ENCODE assay signal across 13 cellular contexts in the genomic region with DNA sequence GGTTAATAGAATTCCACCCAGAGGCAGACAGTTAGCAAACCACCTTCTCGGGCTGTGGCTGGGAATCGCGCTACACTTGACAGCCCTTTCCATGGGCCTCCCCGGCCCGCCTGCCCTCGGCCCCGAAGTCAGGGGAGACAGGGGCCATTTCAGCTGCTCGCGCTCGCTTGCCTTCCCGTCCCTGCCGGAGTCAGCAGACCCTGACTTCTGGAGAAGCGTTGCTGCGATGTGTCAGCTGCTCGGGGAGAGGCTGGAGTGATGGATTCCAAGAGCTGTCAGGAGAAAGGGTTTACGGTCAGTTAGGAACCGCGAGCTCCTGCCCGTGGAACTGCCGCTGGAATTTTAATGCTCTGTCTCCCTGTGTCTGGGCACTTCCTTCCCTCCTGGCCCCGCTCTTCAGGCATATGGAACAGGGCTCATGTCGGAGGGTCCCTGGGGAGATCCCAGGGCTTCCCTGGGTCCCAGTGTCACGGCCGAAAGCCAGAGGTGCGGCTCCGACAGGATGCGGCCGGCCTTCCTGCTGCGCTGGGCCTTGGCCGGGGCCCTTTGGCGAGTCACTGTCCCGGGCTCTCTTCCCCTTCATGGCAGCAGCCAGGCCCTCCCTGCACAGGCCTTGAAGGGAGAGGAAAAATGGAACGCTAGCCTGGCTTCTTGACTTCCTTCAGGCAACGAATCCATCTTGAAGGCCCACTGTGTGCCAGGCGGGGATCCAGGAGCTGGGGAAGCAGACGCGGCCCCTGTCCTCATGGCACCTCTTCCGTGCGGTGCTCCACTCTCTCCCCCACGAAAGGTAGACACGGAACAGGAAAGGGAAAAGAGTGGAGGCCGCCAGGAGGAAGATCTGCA. TPM values are rescaled to one million over a fixed set of nuclear protein-coding genes. Genes with fewer than 3 reads are reported as not detected.
DNase-seq lines count a peak whose midpoint lies in the region; ATAC-seq and TF ChIP-seq lines count a peak whose summit lies in the region.
"Had no signal": no experiment of that assay in that cellular context is flagged by ENCODE, and none has a peak within 500 bp of the region (broad histone marks: within the 10 kb centered on the region; RNA-seq: fewer than 3 reads in every experiment).

No MANE protein-coding gene starts in this region.

- H3K9me2 ChIP-seq in neural cell (ENCODE audit: insufficient read depth, low read length): no peaks in the 10 kb centered on the region

- peak overlapping the region; percentile 44 for H3K27ac ChIP-seq in neural cell (ENCODE audit: low read length)
- H3K27ac ChIP-seq in upper lobe of right lung: peak overlapping the region; percentile 80
- H3K27ac ChIP-seq: 22Rv1, body of pancreas had no signal

- H3K9me3 ChIP-seq in neural cell (ENCODE audit: low read length): no peaks in the 10 kb centered on the region
- no peaks in the 10 kb centered on the region for H3K9me3 ChIP-seq in upper lobe of right lung
- H3K9me3 ChIP-seq: body of pancreas had no signal

- no peaks in the 10 kb centered on the region for H3K27me3 ChIP-seq in neural cell (ENCODE audit: insufficient read depth, low read depth, low read length)
- peaks cover 3% of the 10 kb centered on the region for H3K27me3 ChIP-seq in upper lobe of right lung
- H3K27me3 ChIP-seq: body of pancreas had no signal

- H3K36me3 ChIP-seq in neural cell (ENCODE audit: insufficient read depth, low read length) (no peaks in the 10 kb centered on the region), upper lobe of right lung (no peaks in the 10 kb centered on the region)

- DNase-seq in NCI-H1417 (lab: John Stamatoyannopoulos, UW) (peak in 2 of 3 experiments; percentile 10 to 45), NCI-H1417 treated with DMSO at 0.1 percent for 48 hours (lab: John Stamatoyannopoulos, UW) (no peak), Right ventricle myocardium inferior (ENCODE audit: missing footprints) (no peak), upper lobe of right lung (no peak), SIG-M5 treated with dmso at 0.1 percent for 504 hours (lab: John Stamatoyannopoulos, UW; ENCODE audit: unreplicated experiment) (no peak)
- DNase-seq: activated CD4-positive, alpha-beta T cell treated with anti-CD3 and anti-CD28 coated beads for 48 hours; NCI-H2107; T-helper 2 cell had no signal

- no peak for TF ChIP-seq RAD21 in neural cell (conservative IDR thresholded peaks at IDR 0.05)

- no peak for TF ChIP-seq CTCF in neural cell (IDR thresholded peaks at IDR 0.05; ENCODE audit: poor library complexity, severe bottlenecking)
- TF ChIP-seq CTCF in upper lobe of right lung (IDR thresholded peaks at IDR 0.05): no peak

- no peaks in the 10 kb centered on the region for H3K4me1 ChIP-seq in upper lobe of right lung

- H4K20me1 ChIP-seq in neural cell (ENCODE audit: insufficient read depth): no peaks in the 10 kb centered on the region

- H3K4me3 ChIP-seq in neural cell (ENCODE audit: low read length): no peak overlapping the region
- no peak overlapping the region for H3K4me3 ChIP-seq in upper lobe of right lung
- H3K4me3 ChIP-seq: body of pancreas had no signal

- peak; percentile 28 for TF ChIP-seq EP300 in neural cell (conservative IDR thresholded peaks at IDR 0.05; ENCODE audit: poor library complexity, severe bottlenecking)

- H2AFZ ChIP-seq in neural cell (ENCODE audit: low read depth, low read length): peak overlapping the region; percentile 21

- H3K9ac ChIP-seq in neural cell (ENCODE audit: low read length): peak overlapping the region; percentile 34

- H3K79me2 ChIP-seq in neural cell (replicated peaks; ENCODE audit: insufficient read depth, low read length): no peaks in the 10 kb centered on the region

- H3K4me2 ChIP-seq in neural cell (ENCODE audit: low read length): no peak overlapping the region

- intact Hi-C loops in Right ventricle myocardium inferior (cut with DNase I): no loop called here
- intact Hi-C loops in upper lobe of right lung (cut with DNase I): no loop called here

- no peaks in the 10 kb centered on the region for H3F3A ChIP-seq in neural cell (ENCODE audit: insufficient read depth, low read length, poor library complexity, severe bottlenecking)

- ATAC-seq in Right ventricle myocardium inferior: peak; percentile 45
- peak; percentile 21 for ATAC-seq in upper lobe of right lung
- no peak for ATAC-seq in HG03521 (IDR thresholded peaks at IDR 0.05; ENCODE audit: unreplicated experiment)
- ATAC-seq in HG03175 (IDR thresholded peaks at IDR 0.05; ENCODE audit: unreplicated experiment): no peak
- ATAC-seq: body of pancreas had no signal

TF ChIP-seq in neural cell, 6 proteins besides CTCF, POLR2A, EP300 and RAD21:
- no peak for TF ChIP-seq EZH2 (IDR thresholded peaks at IDR 0.05; ENCODE audit: borderline replicate concordance, insufficient read depth, low read length, poor library complexity, severe bottlenecking)
- TF ChIP-seq, protein P1, sequence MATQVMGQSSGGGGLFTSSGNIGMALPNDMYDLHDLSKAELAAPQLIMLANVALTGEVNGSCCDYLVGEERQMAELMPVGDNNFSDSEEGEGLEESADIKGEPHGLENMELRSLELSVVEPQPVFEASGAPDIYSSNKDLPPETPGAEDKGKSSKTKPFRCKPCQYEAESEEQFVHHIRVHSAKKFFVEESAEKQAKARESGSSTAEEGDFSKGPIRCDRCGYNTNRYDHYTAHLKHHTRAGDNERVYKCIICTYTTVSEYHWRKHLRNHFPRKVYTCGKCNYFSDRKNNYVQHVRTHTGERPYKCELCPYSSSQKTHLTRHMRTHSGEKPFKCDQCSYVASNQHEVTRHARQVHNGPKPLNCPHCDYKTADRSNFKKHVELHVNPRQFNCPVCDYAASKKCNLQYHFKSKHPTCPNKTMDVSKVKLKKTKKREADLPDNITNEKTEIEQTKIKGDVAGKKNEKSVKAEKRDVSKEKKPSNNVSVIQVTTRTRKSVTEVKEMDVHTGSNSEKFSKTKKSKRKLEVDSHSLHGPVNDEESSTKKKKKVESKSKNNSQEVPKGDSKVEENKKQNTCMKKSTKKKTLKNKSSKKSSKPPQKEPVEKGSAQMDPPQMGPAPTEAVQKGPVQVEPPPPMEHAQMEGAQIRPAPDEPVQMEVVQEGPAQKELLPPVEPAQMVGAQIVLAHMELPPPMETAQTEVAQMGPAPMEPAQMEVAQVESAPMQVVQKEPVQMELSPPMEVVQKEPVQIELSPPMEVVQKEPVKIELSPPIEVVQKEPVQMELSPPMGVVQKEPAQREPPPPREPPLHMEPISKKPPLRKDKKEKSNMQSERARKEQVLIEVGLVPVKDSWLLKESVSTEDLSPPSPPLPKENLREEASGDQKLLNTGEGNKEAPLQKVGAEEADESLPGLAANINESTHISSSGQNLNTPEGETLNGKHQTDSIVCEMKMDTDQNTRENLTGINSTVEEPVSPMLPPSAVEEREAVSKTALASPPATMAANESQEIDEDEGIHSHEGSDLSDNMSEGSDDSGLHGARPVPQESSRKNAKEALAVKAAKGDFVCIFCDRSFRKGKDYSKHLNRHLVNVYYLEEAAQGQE (IDR thresholded peaks at IDR 0.05; ENCODE audit: borderline replicate concordance): peak; percentile 61

RNA-seq across cellular contexts. Expression of a gene that starts 38.4 kb away (rescaled TPM):
- total RNA-seq in Right ventricle myocardium inferior (46.1 TPM), upper lobe of right lung (62.9 TPM)
- 146 TPM in 2 replicates for polyA plus RNA-seq in neural cell
- polyA minus RNA-seq in neural cell: 199 and 201 TPM in 2 replicates

Comparison
In these comparisons a context has a peak if more than half of its experiments do, and no peak if none do; other contexts are left out.
1. DNase-seq: peak in NCI-H1417 (2 of 3); none in NCI-H1417 treated with DMSO at 0.1 percent for 48 hours (single experiment), Right ventricle myocardium inferior (single experiment), upper lobe of right lung (single experiment) and SIG-M5 treated with dmso at 0.1 percent for 504 hours (single experiment).
2. ATAC-seq: peak in Right ventricle myocardium inferior (single experiment) and upper lobe of right lung (single experiment); none in HG03521 (single experiment) and HG03175 (single experiment).